8 cellular contexts compared by ENCODE assay signal in the genomic region with DNA sequence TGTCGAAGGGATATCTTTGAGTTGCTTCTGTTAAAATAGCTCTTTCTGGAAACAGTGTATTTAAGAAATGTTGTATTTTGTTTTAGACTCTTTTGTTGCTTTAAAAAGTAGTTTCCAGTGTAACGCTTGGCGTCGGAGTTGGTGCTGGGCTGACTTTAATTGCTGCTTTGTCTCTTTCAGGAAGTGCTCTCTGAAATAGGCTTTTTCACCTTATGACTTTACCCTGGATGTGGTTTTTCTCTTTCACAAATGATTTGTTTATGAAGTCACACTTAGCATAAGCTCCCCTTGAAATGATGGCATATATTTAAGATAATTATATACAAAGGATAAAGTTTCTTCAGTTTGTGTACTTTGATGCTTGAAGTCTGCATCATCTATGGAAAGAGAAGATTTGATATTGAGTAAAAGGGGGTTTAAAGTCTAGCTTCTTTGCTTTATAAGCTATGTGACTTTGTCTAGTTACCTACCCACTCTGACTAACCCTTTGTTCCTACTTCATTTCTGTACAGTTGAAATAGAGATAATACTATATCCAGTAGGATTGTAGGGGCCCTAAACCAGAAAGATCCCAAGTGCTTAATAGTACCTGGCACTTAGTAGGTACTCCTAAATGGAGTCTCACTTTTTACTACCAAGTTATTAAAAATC. TPM values are rescaled to one million over a fixed set of nuclear protein-coding genes. Genes with fewer than 3 reads are reported as not detected.
DNase-seq lines count a peak whose midpoint lies in the region; ATAC-seq and TF ChIP-seq lines count a peak whose summit lies in the region.

TSS of gene GPR18 (minus strand) at position 170 of the 651 bp plus-strand sequence. CDS start 2,507 bp downstream, outside the sequence.

- H3K27ac Mint-ChIP-seq in activated CD8-positive, alpha-beta memory T cell treated with anti-CD3 and anti-CD28 coated beads, Interleukin-2, amount 10 ng/mL, durations not matched to agents 7 days and 5 days: peak within 1 kb of the TSS; percentile 94
- H3K27ac Mint-ChIP-seq in T-cell: peak within 1 kb of the TSS; percentile 92 to 93

- H3K79me2 ChIP-seq in PC-9 (ENCODE audit: low read depth): 0 out of 2 replicates have a peak, but pooled peaks cover 9% of the 10 kb centered on the region

- H3K4me1 Mint-ChIP-seq in activated CD8-positive, alpha-beta memory T cell treated with anti-CD3 and anti-CD28 coated beads, Interleukin-2, amount 10 ng/mL, durations not matched to agents 7 days and 5 days: peaks cover 57% of the 10 kb centered on the region
- H3K4me1 Mint-ChIP-seq in T-cell: peaks cover 65 to 82% (median 74%) of the 10 kb centered on the region in 3 donors

- peak; percentile 61 for DNase-seq in activated CD8-positive, alpha-beta memory T cell treated with anti-CD3 and anti-CD28 coated beads, Interleukin-2, amount 10 ng/mL, durations not matched to agents 7 days and 5 days
- DNase-seq in activated CD8-positive, alpha-beta memory T cell treated with anti-CD3 and anti-CD28 coated beads, Interleukin-2, amount 50 U/mL, for 4 hours: no peak
- DNase-seq in T-cell (peak in 22 of 34 experiments; percentile 15 to 53 (median 34)), foreskin fibroblast (no peak), PC-9 (no peak), aorta (no peak)

- TF ChIP-seq CTCF in neutrophil (IDR thresholded peaks at IDR 0.05) (no peak), foreskin fibroblast (IDR thresholded peaks at IDR 0.05; ENCODE audit: low read depth, low read length) (no peak), PC-9 (conservative IDR thresholded peaks at IDR 0.05) (no peak)

- H4K20me1 ChIP-seq in PC-9 (ENCODE audit: insufficient read depth): peaks cover 23% of the 10 kb centered on the region; the same call in 1 of the 2 replicates

- CTCF ChIA-PET in activated CD8-positive, alpha-beta memory T cell treated with anti-CD3 and anti-CD28 coated beads, Interleukin-2, amount 10 ng/mL, durations not matched to agents 7 days and 5 days (lab: Charles Lee): interaction anchor here (0.7 to 4.2 kb wide), 16 partner anchors 8 to 241 kb away, joined by 3 to 24 read pairs (median 4); partner anchors contain the start of gene UBAC2
- CTCF ChIA-PET in T-cell (lab: Charles Lee) (interaction anchor here (0.5 to 5.0 kb wide), 24 partner anchors 8 to 389 kb away, joined by 3 to 107 read pairs (median 4); partner anchors contain the start of gene UBAC2 (in 1 of the 2)), PC-9 (lab: Charles Lee) (no interaction called here)

- H3K9me3 ChIP-seq in neutrophil (no peaks in the 10 kb centered on the region), PC-9 (ENCODE audit: insufficient read depth, low read depth) (no peaks in the 10 kb centered on the region), aorta (ENCODE audit: control insufficient read depth, low read length) (no peaks in the 10 kb centered on the region)

- H3K4me2 ChIP-seq in PC-9: no peak within 1 kb of the TSS

- peaks cover 34% of the 10 kb centered on the region for H3K36me3 Mint-ChIP-seq in activated CD8-positive, alpha-beta memory T cell treated with anti-CD3 and anti-CD28 coated beads, Interleukin-2, amount 10 ng/mL, durations not matched to agents 7 days and 5 days
- peaks cover 29% of the 10 kb centered on the region for H3K36me3 Mint-ChIP-seq in T-cell

- H3K4me3 Mint-ChIP-seq in activated CD8-positive, alpha-beta memory T cell treated with anti-CD3 and anti-CD28 coated beads, Interleukin-2, amount 10 ng/mL, durations not matched to agents 7 days and 5 days: peak within 1 kb of the TSS; percentile 86
- H3K4me3 Mint-ChIP-seq in T-cell: peak within 1 kb of the TSS; percentile 89 to 93 (median 90)

- POLR2A ChIA-PET in T-cell (lab: Charles Lee) (interaction anchor here (0.5 to 4.1 kb wide), 23 partner anchors 9 to 245 kb away, joined by 3 to 41 read pairs (median 4); partner anchors contain the start of gene UBAC2 (in 2 of the 2)), PC-9 (lab: Charles Lee; ENCODE audit: unreplicated experiment) (no interaction called here)

- H3K9me2 ChIP-seq in PC-9 (ENCODE audit: insufficient read depth): no peaks in the 10 kb centered on the region

- H3F3A ChIP-seq in PC-9 (ENCODE audit: insufficient read depth, low read depth): peaks cover 8% of the 10 kb centered on the region

- peak within 1 kb of the TSS; percentile 71 for H3K27ac ChIP-seq in neutrophil
- H3K27ac ChIP-seq in PC-9: no peak within 1 kb of the TSS
- H3K27ac ChIP-seq in aorta (ENCODE audit: low read depth in 1 of 2, low read length in 2 of 2): no peak within 1 kb of the TSS

- no peaks in the 10 kb centered on the region for H3K27me3 Mint-ChIP-seq in activated CD8-positive, alpha-beta memory T cell treated with anti-CD3 and anti-CD28 coated beads, Interleukin-2, amount 10 ng/mL, durations not matched to agents 7 days and 5 days
- H3K27me3 Mint-ChIP-seq in T-cell: no peaks in the 10 kb centered on the region

- peak within 1 kb of the TSS; percentile 25 to 38 for H3K4me3 ChIP-seq in neutrophil (ENCODE audit: low read depth in 1 of 2, low read length in 1 of 2)
- H3K4me3 ChIP-seq in foreskin fibroblast (ENCODE audit: low read depth in 1 of 2, low read length in 2 of 2): no peak within 1 kb of the TSS
- no peak within 1 kb of the TSS for H3K4me3 ChIP-seq in PC-9
- H3K4me3 ChIP-seq in aorta (ENCODE audit: low read length in 2 of 2): no peak within 1 kb of the TSS

- 86 to 90% methylated on average over 4 of the region's 4 CpGs for WGBS in aorta, 2 donors

- BruUV-seq in PC-9 (replicated peaks; lab: Mats Ljungman, UMichigan): no TSS peak

- no peak within 1 kb of the TSS for H2AFZ ChIP-seq in PC-9

- H3K36me3 ChIP-seq in neutrophil: no peaks in the 10 kb centered on the region
- peaks cover 22% of the 10 kb centered on the region; the same call in 1 of the 2 replicates for H3K36me3 ChIP-seq in PC-9 (ENCODE audit: low read depth)
- H3K36me3 ChIP-seq in aorta (ENCODE audit: control insufficient read depth in 1 of 2, insufficient read depth in 2 of 2, low read length in 1 of 2): peaks cover 0 to 3% of the 10 kb centered on the region in 2 donors

- peaks cover 29 to 31% of the 10 kb centered on the region in 2 experiments for H3K4me1 ChIP-seq in neutrophil (ENCODE audit: control insufficient read depth in 1 of 2, insufficient read depth in 1 of 2, low read depth in 1 of 2, low read length in 1 of 2)
- no peaks in the 10 kb centered on the region for H3K4me1 ChIP-seq in PC-9 (replicated peaks; ENCODE audit: insufficient read depth)
- no peaks in the 10 kb centered on the region for H3K4me1 ChIP-seq in aorta (ENCODE audit: control insufficient read depth in 1 of 2, insufficient read depth in 2 of 2, low read length in 2 of 2)

- H3K9me3 Mint-ChIP-seq in activated CD8-positive, alpha-beta memory T cell treated with anti-CD3 and anti-CD28 coated beads, Interleukin-2, amount 10 ng/mL, durations not matched to agents 7 days and 5 days (ENCODE audit: low read depth): no peaks in the 10 kb centered on the region
- no peaks in the 10 kb centered on the region for H3K9me3 Mint-ChIP-seq in T-cell

- intact Hi-C loops in PC-9 (cut with micrococcal nuclease; ENCODE audit: unreplicated experiment) (no loop called here), aorta (cut with DNase I) (no loop called here)

- H3K27me3 ChIP-seq in neutrophil (no peaks in the 10 kb centered on the region), PC-9 (ENCODE audit: insufficient read depth, low read depth) (no peaks in the 10 kb centered on the region), aorta (ENCODE audit: control insufficient read depth in 1 of 2, insufficient read depth in 2 of 2, low read length in 1 of 2) (no peaks in the 10 kb centered on the region)

- peak; percentile 83 for ATAC-seq in activated CD8-positive, alpha-beta memory T cell treated with anti-CD3 and anti-CD28 coated beads, Interleukin-2, amount 10 ng/mL, durations not matched to agents 7 days and 5 days
- ATAC-seq in HG02981 (IDR thresholded peaks at IDR 0.05; ENCODE audit: unreplicated experiment) (peak; percentile 92), T-cell (replicated peaks in 1 of 4) (peak; percentile 81 to 92 (median 86)), aorta (ENCODE audit: low FRiP score) (no peak)

RNA-seq across cellular contexts. Expression of gene GPR18, which starts in this region (rescaled TPM):
- 10 to 100 TPM; 11.1 to 13.1 TPM for total RNA-seq in activated CD8-positive, alpha-beta memory T cell treated with anti-CD3 and anti-CD28 coated beads, Interleukin-2, amount 10 ng/mL, durations not matched to agents 7 days and 5 days
- total RNA-seq in T-cell: 10 to 100 TPM; 15.2 to 26.7 (median 16.7) TPM
- total RNA-seq in PC-9 (2021): not detected in 2 replicates
- total RNA-seq in aorta: under 1 TPM; 0.24 to 0.55 TPM
- 1 to 10 TPM in 1 of 2 donors, not detected in 1; 1.5 TPM for polyA plus RNA-seq in aorta

Comparison
In these comparisons a context has a peak if more than half of its experiments do, and no peak if none do; other contexts are left out.
1. RNA of gene GPR18 (total RNA-seq): 15.2 to 26.7 TPM in T-cell and 11.1 to 13.1 TPM in activated CD8-positive, alpha-beta memory T cell treated with anti-CD3 and anti-CD28 coated beads, Interleukin-2, amount 10 ng/mL, durations not matched to agents 7 days and 5 days; 0.24 to 0.55 TPM in aorta and not detected in PC-9; every median in the first group is over 4 times any median in the second.
2. DNase-seq: peak in activated CD8-positive, alpha-beta memory T cell treated with anti-CD3 and anti-CD28 coated beads, Interleukin-2, amount 10 ng/mL, durations not matched to agents 7 days and 5 days (single experiment) and T-cell (22 of 34); none in activated CD8-positive, alpha-beta memory T cell treated with anti-CD3 and anti-CD28 coated beads, Interleukin-2, amount 50 U/mL, for 4 hours (single experiment), foreskin fibroblast (0 of 2), PC-9 (0 of 2) and aorta (0 of 2).
3. H3K4me3 ChIP-seq: peak in neutrophil (2 of 2); none in foreskin fibroblast (0 of 2), PC-9 (single experiment) and aorta (0 of 2).